In the genomic region with DNA sequence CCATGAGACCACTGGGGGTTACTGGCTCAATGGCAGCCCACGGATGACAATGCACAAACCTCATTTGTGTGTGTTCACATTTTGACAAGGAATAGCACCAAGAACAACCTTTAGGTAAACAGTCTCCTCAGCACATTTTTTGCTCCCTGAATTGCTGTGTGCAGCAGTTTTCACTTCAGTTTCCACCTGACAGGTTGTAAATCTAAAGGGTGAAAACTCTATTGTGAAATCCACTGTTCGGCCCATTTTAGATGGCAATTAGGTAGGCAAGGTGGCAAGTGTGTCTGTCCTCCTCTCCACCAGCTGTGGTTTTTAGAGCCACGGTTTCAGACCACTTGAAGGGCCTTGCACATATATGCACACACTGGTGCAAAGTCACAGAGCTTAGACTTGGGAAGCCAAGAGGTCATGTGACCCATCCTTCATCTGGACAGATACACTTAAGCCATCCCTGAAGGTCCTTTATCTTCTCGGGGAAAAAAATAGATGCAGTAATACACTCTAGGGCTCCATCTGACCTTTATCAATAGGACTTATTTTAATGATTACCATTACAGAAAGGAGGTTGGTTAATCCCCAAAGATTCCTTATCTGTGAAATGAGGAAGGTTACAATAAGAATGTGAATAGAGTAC, we compare ENCODE assay signal across 19 cellular contexts. TPM values are rescaled to one million over a fixed set of nuclear protein-coding genes. Genes with fewer than 3 reads are reported as not detected.
"Had no signal": no experiment of that assay in that cellular context is flagged by ENCODE, and none has a peak within 500 bp of the region (broad histone marks: within the 10 kb centered on the region; RNA-seq: fewer than 3 reads in every experiment).

No MANE protein-coding gene starts in this region.

- H3K27me3 Mint-ChIP-seq: natural killer cell treated with Interleukin-12 subunit alpha and Interleukin-12 subunit beta and Interleukin-15 and Interleukin-18, amount 100 ng/mL, for 72 hours had no signal

- H3K27ac Mint-ChIP-seq: activated T-helper 1 cell treated with anti-CD3 and anti-CD28 coated beads, Interleukin-12 subunit alpha, Interleukin-12 subunit beta, Interleukin-2, Interleukin-4 antibody, amounts not matched to agents 30 ng/mL and 10 ng/mL and 1 ng/mL, durations not matched to agents 14 hours and 24 hours and 36 hours; natural killer cell treated with Interleukin-12 subunit alpha and Interleukin-12 subunit beta and Interleukin-15 and Interleukin-18, amount 100 ng/mL, for 72 hours had no signal

- DNase-seq: activated CD4-positive, alpha-beta T cell treated with anti-CD3 and anti-CD28 coated beads, Interleukin-2, amount 50 U/mL, for 1 hour; activated naive CD4-positive, alpha-beta T cell; aorta; cerebellar nuclear complex; effector CD8-positive, alpha-beta T cell; esophagus squamous epithelium; hippocampal formation; kidney; left ventricle myocardium superior; mesenchymal stem cell; sigmoid colon; stimulated activated CD4-positive, alpha-beta T cell treated with anti-CD3 and anti-CD28 coated beads, Interleukin-1b, Interleukin-23, amount 100 ng/mL, for 48 hours had no signal

- H3K9me3 Mint-ChIP-seq: activated T-helper 1 cell treated with anti-CD3 and anti-CD28 coated beads, Interleukin-12 subunit alpha, Interleukin-12 subunit beta, Interleukin-2, Interleukin-4 antibody, amounts not matched to agents 30 ng/mL and 10 ng/mL and 1 ng/mL, durations not matched to agents 14 hours and 24 hours and 36 hours; natural killer cell treated with Interleukin-12 subunit alpha and Interleukin-12 subunit beta and Interleukin-15 and Interleukin-18, amount 100 ng/mL, for 72 hours had no signal

- H3K36me3 Mint-ChIP-seq: natural killer cell treated with Interleukin-12 subunit alpha and Interleukin-12 subunit beta and Interleukin-15 and Interleukin-18, amount 100 ng/mL, for 72 hours had no signal

- H3K4me3 Mint-ChIP-seq: activated T-helper 1 cell treated with anti-CD3 and anti-CD28 coated beads, Interleukin-12 subunit alpha, Interleukin-12 subunit beta, Interleukin-2, Interleukin-4 antibody, amounts not matched to agents 30 ng/mL and 10 ng/mL and 1 ng/mL, durations not matched to agents 14 hours and 24 hours and 36 hours; natural killer cell treated with Interleukin-12 subunit alpha and Interleukin-12 subunit beta and Interleukin-15 and Interleukin-18, amount 100 ng/mL, for 72 hours had no signal

- ATAC-seq: activated CD4-positive, CD25-positive, alpha-beta regulatory T cell treated with anti-CD3 and anti-CD28 coated beads, Interleukin-2, amount 50 U/mL, for 24 hours; left ventricle myocardium superior; natural killer cell treated with Interleukin-12 subunit alpha and Interleukin-12 subunit beta and Interleukin-15 and Interleukin-18, amount 100 ng/mL, for 72 hours had no signal

RNA-seq across cellular contexts. Expression of gene HAL, which starts 23.2 kb away (rescaled TPM):
- total RNA-seq: fibroblast of villous mesenchyme had no signal

RNA-seq across cellular contexts. Expression of gene AMDHD1, which starts 29.8 kb away (rescaled TPM):
- total RNA-seq: endothelial cell of umbilical vein, fibroblast of villous mesenchyme, glomerular endothelial cell had no signal

RNA-seq across cellular contexts. Expression of gene CCDC38, which starts 30.5 kb away (rescaled TPM):
- total RNA-seq: activated T-helper 1 cell treated with anti-CD3 and anti-CD28 coated beads, Interleukin-12 subunit alpha, Interleukin-12 subunit beta, Interleukin-2, Interleukin-4 antibody, amounts not matched to agents 30 ng/mL and 10 ng/mL and 1 ng/mL, durations not matched to agents 14 hours and 24 hours and 36 hours; aorta; endothelial cell of umbilical vein; fibroblast of villous mesenchyme; glomerular endothelial cell; omental fat pad; sigmoid colon had no signal
